ENCODE assay signal across 1 cellular context in genomic region chr10:74178042-74178791, GRCh38.
TF ChIP-seq lines count a peak whose summit lies in the region.

No MANE protein-coding gene starts in this region.

TF ChIP-seq in K562, 482 proteins besides CTCF, POLR2A, EP300 and RAD21:
- 0 out of 2 replicates have a peak, but pooled peaks have one; percentile 48 for TF ChIP-seq HDGF (IDR thresholded peaks at IDR 0.05)
- TF ChIP-seq ZNF655 (CRISPR knock-in tag; IDR thresholded peaks at IDR 0.05): 0 out of 2 replicates have a peak, but pooled peaks have one; percentile 56
- TF ChIP-seq, protein P1, sequence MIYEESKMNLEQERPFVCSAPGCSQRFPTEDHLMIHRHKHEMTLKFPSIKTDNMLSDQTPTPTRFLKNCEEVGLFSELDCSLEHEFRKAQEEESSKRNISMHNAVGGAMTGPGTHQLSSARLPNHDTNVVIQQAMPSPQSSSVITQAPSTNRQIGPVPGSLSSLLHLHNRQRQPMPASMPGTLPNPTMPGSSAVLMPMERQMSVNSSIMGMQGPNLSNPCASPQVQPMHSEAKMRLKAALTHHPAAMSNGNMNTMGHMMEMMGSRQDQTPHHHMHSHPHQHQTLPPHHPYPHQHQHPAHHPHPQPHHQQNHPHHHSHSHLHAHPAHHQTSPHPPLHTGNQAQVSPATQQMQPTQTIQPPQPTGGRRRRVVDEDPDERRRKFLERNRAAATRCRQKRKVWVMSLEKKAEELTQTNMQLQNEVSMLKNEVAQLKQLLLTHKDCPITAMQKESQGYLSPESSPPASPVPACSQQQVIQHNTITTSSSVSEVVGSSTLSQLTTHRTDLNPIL (CRISPR knock-in tag; IDR thresholded peaks at IDR 0.05): no peak
- TF ChIP-seq ZNF778 (CRISPR knock-in tag; IDR thresholded peaks at IDR 0.05): no peak
- no peak for TF ChIP-seq HLTF (IDR thresholded peaks at IDR 0.05)
- TF ChIP-seq DPF2 (IDR thresholded peaks at IDR 0.05): 0 out of 2 replicates have a peak, but pooled peaks have one; percentile 10
- TF ChIP-seq ELF1 (tag; IDR thresholded peaks at IDR 0.05): no peak
- TF ChIP-seq NFXL1 (CRISPR knock-in tag; IDR thresholded peaks at IDR 0.05): no peak
- TF ChIP-seq MAX (CRISPR knock-in tag; IDR thresholded peaks at IDR 0.05): no peak
- peak; percentile 48; the same call in 1 of the 2 replicates for TF ChIP-seq EHMT2 (IDR thresholded peaks at IDR 0.05)
- no peak for TF ChIP-seq SREBF2 (CRISPR knock-in tag; IDR thresholded peaks at IDR 0.05)
- TF ChIP-seq WHSC1 (IDR thresholded peaks at IDR 0.05; ENCODE audit: low read length): no peak
- 0 out of 2 replicates have a peak, but pooled peaks have one; percentile 19 for TF ChIP-seq MTA1 (IDR thresholded peaks at IDR 0.05; ENCODE audit: borderline replicate concordance)
- no peak for TF ChIP-seq ZNF24 (IDR thresholded peaks at IDR 0.05)
- no peak for TF ChIP-seq BHLHE40 (IDR thresholded peaks at IDR 0.05; ENCODE audit: low read length)
- no peak for TF ChIP-seq TEAD4 (IDR thresholded peaks at IDR 0.05; ENCODE audit: low read length)
- TF ChIP-seq TEAD4 (CRISPR knock-in tag; IDR thresholded peaks at IDR 0.05; ENCODE audit: borderline replicate concordance): no peak
- TF ChIP-seq ARID1B (IDR thresholded peaks at IDR 0.05): 0 out of 2 replicates have a peak, but pooled peaks have one; percentile 15
- TF ChIP-seq BRF2 (IDR thresholded peaks at IDR 0.05; ENCODE audit: borderline replicate concordance, insufficient read depth, insufficient read length): no peak
- no peak for TF ChIP-seq ZEB2 (IDR thresholded peaks at IDR 0.05)
- peak in 1 of 2 experiments; percentile 30; a peak in 1 of 4 replicates for TF ChIP-seq HDAC1 (IDR thresholded peaks at IDR 0.05)
- peak; percentile 48 for TF ChIP-seq TBP (optimal IDR thresholded peaks at IDR 0.05; ENCODE audit: low read depth, low read length)
- TF ChIP-seq ADNP (tag; IDR thresholded peaks at IDR 0.05): peak; percentile 71
- TF ChIP-seq, protein P2, sequence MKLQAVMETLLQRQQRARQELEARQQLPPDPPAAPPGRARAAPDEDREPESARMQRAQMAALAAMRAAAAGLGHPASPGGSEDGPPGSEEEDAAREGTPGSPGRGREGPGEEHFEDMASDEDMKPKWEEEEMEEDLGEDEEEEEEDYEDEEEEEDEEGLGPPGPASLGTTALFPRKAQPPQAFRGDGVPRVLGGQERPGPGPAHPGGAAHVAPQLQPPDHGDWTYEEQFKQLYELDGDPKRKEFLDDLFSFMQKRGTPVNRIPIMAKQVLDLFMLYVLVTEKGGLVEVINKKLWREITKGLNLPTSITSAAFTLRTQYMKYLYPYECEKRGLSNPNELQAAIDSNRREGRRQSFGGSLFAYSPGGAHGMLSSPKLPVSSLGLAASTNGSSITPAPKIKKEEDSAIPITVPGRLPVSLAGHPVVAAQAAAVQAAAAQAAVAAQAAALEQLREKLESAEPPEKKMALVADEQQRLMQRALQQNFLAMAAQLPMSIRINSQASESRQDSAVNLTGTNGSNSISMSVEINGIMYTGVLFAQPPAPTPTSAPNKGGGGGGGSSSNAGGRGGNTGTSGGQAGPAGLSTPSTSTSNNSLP (IDR thresholded peaks at IDR 0.05; ENCODE audit: borderline replicate concordance, low read depth, low read length): 0 out of 2 replicates have a peak, but pooled peaks have one; percentile 31
- TF ChIP-seq LCOR (CRISPR knock-in tag; IDR thresholded peaks at IDR 0.05): no peak
- TF ChIP-seq, protein P3, sequence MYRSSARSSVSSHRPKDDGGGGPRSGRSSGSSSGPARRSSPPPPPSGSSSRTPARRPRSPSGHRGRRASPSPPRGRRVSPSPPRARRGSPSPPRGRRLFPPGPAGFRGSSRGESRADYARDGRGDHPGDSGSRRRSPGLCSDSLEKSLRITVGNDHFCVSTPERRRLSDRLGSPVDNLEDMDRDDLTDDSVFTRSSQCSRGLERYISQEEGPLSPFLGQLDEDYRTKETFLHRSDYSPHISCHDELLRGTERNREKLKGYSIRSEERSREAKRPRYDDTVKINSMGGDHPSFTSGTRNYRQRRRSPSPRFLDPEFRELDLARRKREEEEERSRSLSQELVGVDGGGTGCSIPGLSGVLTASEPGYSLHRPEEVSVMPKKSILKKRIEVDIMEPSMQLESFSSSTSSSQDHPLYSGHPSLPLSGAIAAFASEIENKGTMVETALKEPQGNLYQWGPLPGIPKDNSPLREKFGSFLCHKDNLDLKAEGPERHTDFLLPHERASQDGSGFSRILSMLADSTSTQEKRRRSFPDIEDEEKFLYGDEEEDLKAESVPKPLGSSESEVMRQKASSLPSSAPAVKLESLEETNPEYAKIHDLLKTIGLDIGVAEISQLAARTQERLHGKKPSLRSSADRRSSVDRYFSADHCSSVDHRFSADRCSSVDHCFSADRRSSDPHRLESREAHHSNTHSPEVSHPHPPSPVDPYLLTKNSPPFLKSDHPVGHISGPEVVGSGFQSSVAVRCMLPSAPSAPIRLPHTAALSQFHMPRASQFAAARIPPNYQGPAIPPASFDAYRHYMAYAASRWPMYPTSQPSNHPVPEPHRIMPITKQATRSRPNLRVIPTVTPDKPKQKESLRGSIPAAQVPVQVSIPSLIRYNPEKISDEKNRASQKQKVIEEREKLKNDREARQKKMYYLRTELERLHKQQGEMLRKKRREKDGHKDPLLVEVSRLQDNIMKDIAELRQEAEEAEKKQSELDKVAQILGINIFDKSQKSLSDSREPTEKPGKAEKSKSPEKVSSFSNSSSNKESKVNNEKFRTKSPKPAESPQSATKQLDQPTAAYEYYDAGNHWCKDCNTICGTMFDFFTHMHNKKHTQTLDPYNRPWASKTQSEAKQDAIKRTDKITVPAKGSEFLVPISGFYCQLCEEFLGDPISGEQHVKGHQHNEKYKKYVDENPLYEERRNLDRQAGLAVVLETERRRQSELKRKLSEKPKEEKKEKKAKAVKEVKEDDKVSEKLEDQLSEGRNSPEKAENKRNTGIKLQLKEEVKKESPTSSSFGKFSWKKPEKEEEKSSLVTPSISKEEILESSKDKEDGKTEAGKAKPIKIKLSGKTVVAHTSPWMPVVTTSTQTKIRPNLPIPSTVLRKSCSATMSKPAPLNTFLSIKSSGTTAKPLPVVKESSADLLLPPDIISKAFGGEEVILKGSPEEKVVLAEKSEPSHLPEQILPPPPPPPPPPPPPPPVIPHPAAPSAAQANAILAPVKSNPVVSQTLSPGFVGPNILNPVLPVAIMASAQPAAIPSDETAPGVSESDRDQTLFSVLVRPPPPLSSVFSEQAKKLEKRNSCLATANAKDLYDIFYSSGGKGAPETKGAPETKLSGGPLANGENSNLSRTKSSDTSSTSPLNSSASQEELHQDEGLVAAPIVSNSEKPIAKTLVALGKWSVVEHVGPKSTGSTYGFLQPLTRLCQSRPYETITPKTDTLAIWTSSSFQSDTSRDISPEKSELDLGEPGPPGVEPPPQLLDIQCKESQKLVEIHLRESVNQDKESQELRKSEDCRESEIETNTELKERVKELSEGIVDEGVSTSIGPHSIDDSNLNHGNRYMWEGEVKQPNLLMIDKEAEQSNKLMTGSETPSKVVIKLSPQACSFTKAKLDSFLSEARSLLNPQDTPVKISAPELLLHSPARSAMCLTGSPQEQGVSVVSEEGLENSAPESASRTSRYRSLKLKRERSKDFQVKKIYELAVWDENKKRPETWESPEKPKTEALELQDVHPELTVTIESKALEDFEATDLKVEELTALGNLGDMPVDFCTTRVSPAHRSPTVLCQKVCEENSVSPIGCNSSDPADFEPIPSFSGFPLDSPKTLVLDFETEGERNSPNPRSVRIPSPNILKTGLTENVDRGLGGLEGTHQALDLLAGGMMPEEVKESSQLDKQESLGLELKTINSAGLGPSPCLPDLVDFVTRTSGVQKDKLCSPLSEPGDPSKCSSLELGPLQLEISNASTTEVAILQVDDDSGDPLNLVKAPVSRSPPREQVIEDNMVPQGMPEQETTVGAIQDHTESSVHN (IDR thresholded peaks at IDR 0.05; ENCODE audit: borderline replicate concordance in 1 of 2, low read depth in 1 of 2): no peak
- TF ChIP-seq TCF3 (CRISPR knock-in tag; IDR thresholded peaks at IDR 0.05): 0 out of 2 replicates have a peak, but pooled peaks have one; percentile 26
- TF ChIP-seq POLR3A (IDR thresholded peaks at IDR 0.05; ENCODE audit: borderline replicate concordance, extremely low read depth, insufficient read depth, insufficient read length): peak; percentile 15
- TF ChIP-seq U2AF2 (optimal IDR thresholded peaks at IDR 0.05; ENCODE audit: low read depth, low read length): no peak
- peak; percentile 55 for TF ChIP-seq CEBPB (tag; IDR thresholded peaks at IDR 0.05)
- TF ChIP-seq CEBPG (CRISPR knock-in tag; IDR thresholded peaks at IDR 0.05): no peak
- TF ChIP-seq CEBPG (tag; conservative IDR thresholded peaks at IDR 0.05 in 1 of 2, IDR thresholded peaks at IDR 0.05 in 1 of 2): peak; percentile 9 to 41; a peak in 1 of 4 replicates
- TF ChIP-seq, protein P4, sequence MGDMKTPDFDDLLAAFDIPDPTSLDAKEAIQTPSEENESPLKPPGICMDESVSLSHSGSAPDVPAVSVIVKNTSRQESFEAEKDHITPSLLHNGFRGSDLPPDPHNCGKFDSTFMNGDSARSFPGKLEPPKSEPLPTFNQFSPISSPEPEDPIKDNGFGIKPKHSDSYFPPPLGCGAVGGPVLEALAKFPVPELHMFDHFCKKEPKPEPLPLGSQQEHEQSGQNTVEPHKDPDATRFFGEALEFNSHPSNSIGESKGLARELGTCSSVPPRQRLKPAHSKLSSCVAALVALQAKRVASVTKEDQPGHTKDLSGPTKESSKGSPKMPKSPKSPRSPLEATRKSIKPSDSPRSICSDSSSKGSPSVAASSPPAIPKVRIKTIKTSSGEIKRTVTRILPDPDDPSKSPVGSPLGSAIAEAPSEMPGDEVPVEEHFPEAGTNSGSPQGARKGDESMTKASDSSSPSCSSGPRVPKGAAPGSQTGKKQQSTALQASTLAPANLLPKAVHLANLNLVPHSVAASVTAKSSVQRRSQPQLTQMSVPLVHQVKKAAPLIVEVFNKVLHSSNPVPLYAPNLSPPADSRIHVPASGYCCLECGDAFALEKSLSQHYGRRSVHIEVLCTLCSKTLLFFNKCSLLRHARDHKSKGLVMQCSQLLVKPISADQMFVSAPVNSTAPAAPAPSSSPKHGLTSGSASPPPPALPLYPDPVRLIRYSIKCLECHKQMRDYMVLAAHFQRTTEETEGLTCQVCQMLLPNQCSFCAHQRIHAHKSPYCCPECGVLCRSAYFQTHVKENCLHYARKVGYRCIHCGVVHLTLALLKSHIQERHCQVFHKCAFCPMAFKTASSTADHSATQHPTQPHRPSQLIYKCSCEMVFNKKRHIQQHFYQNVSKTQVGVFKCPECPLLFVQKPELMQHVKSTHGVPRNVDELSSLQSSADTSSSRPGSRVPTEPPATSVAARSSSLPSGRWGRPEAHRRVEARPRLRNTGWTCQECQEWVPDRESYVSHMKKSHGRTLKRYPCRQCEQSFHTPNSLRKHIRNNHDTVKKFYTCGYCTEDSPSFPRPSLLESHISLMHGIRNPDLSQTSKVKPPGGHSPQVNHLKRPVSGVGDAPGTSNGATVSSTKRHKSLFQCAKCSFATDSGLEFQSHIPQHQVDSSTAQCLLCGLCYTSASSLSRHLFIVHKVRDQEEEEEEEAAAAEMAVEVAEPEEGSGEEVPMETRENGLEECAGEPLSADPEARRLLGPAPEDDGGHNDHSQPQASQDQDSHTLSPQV (IDR thresholded peaks at IDR 0.05): 0 out of 2 replicates have a peak, but pooled peaks have one; percentile 11
TF ChIP-seq in K562: peak in this region for 15.
